Comparison of ENCODE assay signal across 8 cellular contexts in the genomic region with DNA sequence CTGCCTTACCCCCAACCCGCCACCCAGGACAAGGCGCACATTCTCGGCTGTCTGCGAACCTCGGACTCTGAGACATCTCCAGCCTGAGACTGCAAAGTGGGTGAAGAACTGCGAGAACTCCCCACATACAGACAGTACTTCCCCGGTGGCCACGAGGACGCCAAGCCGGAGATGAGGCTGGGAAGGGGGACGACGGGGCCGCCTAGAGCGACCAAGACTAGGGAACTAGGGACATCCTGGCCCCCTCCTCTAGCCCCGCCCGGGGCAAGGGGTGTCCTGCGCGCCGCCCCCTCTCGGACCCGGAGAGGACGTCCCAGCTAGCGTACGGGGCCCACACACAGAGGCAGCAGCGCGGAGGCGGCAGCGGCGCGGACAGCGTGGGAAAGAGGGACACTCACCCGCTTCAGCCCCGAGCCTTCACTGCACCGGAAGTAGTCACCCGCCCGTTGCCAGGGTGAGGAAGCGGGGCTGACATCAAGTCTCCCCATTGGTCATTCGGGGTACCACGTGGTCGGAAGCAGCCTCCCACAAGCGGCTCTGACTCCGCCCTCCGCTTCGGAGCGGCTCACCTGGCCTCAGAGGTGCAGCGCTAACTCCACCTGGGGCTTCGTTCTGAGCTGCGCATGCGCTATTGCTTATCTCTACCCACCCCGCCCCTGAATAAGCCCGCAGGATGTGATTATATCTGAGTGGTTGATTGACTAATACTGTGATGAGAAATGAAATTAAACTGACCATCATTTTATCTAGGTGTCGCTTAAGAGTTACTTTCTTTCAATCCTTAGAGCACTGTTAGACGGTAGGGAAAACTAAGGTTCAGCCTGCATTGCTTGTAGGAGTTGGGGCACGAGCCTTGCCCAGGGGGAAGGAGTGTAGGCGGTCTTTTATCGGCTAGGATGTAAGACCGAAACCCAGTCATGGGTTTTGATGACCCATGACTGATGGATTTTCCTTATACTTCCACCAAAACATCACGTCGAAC. TPM values are rescaled to one million over a fixed set of nuclear protein-coding genes. Genes with fewer than 3 reads are reported as not detected.
A peak's percentile ranks its signal among the peaks of the same experiment; 100 is the strongest.
DNase-seq lines count a peak whose midpoint lies in the region; ATAC-seq and TF ChIP-seq lines count a peak whose summit lies in the region.

A gene with protein sequence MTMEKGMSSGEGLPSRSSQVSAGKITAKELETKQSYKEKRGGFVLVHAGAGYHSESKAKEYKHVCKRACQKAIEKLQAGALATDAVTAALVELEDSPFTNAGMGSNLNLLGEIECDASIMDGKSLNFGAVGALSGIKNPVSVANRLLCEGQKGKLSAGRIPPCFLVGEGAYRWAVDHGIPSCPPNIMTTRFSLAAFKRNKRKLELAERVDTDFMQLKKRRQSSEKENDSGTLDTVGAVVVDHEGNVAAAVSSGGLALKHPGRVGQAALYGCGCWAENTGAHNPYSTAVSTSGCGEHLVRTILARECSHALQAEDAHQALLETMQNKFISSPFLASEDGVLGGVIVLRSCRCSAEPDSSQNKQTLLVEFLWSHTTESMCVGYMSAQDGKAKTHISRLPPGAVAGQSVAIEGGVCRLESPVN (minus strand): TSS at position 437 of the 982 bp plus-strand sequence. CDS start 8,854 bp downstream, outside the sequence.

- H3K36me3 ChIP-seq in GM06990 (ENCODE audit: control insufficient read depth, insufficient read depth, low read length) (no peaks in the 10 kb centered on the region), SK-N-SH (replicated peaks in 1 of 2; ENCODE audit: control insufficient read depth in 1 of 2, insufficient read depth in 2 of 2, low read length in 1 of 2) (no peaks in the 10 kb centered on the region), osteoblast (ENCODE audit: insufficient read depth, low read length) (no peaks in the 10 kb centered on the region), thoracic aorta (no peaks in the 10 kb centered on the region)

- H3K9me2 ChIP-seq in SK-N-SH = no peaks in the 10 kb centered on the region

- H3K4me2 ChIP-seq in SK-N-SH (peak within 1 kb of the TSS; percentile 78), osteoblast (ENCODE audit: insufficient read depth, low read length) (peak within 1 kb of the TSS; percentile 95)

- TF ChIP-seq CTCF in GM06990 (IDR thresholded peaks at IDR 0.05; ENCODE audit: insufficient read depth, low read length, poor library complexity, severe bottlenecking) (no peak), SK-N-SH (IDR thresholded peaks at IDR 0.05) (no peak), osteoblast (IDR thresholded peaks at IDR 0.05; ENCODE audit: extremely low read depth, low read depth, low read length) (no peak), thoracic aorta (IDR thresholded peaks at IDR 0.05) (no peak)

- CTCF ChIA-PET in SK-N-SH (lab: Yijun Ruan, JAX) = interaction anchor here (0.8 to 1.4 kb wide), 2 partner anchors 93 to 133 kb away, joined by 3 read pairs; no protein-coding TSS in a partner anchor

- ATAC-seq in HG02571 (IDR thresholded peaks at IDR 0.05; ENCODE audit: unreplicated experiment) = peak; percentile 100
- peak; percentile 99 for ATAC-seq in activated naive CD4-positive, alpha-beta T cell treated with anti-CD3 and anti-CD28 coated beads, Interleukin-2, amount 50 U/mL, for 72 hours
- peak; percentile 98 for ATAC-seq in thoracic aorta (ENCODE audit: insufficient number of reproducible peaks, low FRiP score, low read depth)

- H2AFZ ChIP-seq in SK-N-SH (ENCODE audit: low read depth) (peak within 1 kb of the TSS; percentile 97), osteoblast (ENCODE audit: low read length) (peak within 1 kb of the TSS; percentile 97)

- H3K4me3 ChIP-seq in GM06990 (replicated peaks; ENCODE audit: low read depth, low read length) (peak within 1 kb of the TSS; percentile 93), SK-N-SH (ENCODE audit: low read depth in 2 of 2, low read length in 1 of 2) (peak within 1 kb of the TSS; percentile 89 to 99), osteoblast (ENCODE audit: insufficient read depth, low read length) (peak within 1 kb of the TSS; percentile 84), thoracic aorta (peak within 1 kb of the TSS; percentile 99)

- H3K27ac Mint-ChIP-seq in activated naive CD4-positive, alpha-beta T cell treated with anti-CD3 and anti-CD28 coated beads, Interleukin-2, amount 50 U/mL, for 72 hours = peak within 1 kb of the TSS; percentile 79 to 93

- peaks cover 4% of the 10 kb centered on the region for H3F3A ChIP-seq in SK-N-SH (replicated peaks; ENCODE audit: insufficient read depth)

- H3K4me1 ChIP-seq in SK-N-SH (ENCODE audit: control insufficient read depth in 1 of 2, insufficient read depth in 2 of 2, low read depth in 1 of 2, low read length in 1 of 2) = peaks cover 0 to 3% of the 10 kb centered on the region in 2 experiments; a peak in 2 of 4 replicates
- peaks cover 6% of the 10 kb centered on the region for H3K4me1 ChIP-seq in osteoblast (ENCODE audit: insufficient read depth, low read length)
- peaks cover 4 to 10% of the 10 kb centered on the region in 2 donors for H3K4me1 ChIP-seq in thoracic aorta (ENCODE audit: control insufficient read depth in 1 of 2, low read depth in 2 of 2)

- H3K27ac ChIP-seq in SK-N-SH (ENCODE audit: low read depth in 2 of 2, low read length in 1 of 2) (peak within 1 kb of the TSS; percentile 64 to 87), osteoblast (ENCODE audit: low read depth, low read length) (peak within 1 kb of the TSS; percentile 89), thoracic aorta (peak within 1 kb of the TSS; percentile 82 to 86)

- H3K79me2 ChIP-seq in SK-N-SH (ENCODE audit: insufficient read depth) = peaks cover 47% of the 10 kb centered on the region
- peaks cover 37% of the 10 kb centered on the region for H3K79me2 ChIP-seq in osteoblast (ENCODE audit: insufficient read depth, low read length)

- peak; percentile 92 for DNase-seq in GM06990 (ENCODE audit: extremely low read depth, insufficient read length)
- DNase-seq in NCI-H1048 (lab: John Stamatoyannopoulos, UW) = peak; percentile 94
- DNase-seq in SK-N-SH = peak; percentile 96
- DNase-seq in activated naive CD4-positive, alpha-beta T cell treated with anti-CD3 and anti-CD28 coated beads, Interleukin-2, amount 50 U/mL, for 72 hours (ENCODE audit: low spot score in 2 of 2) = peak; percentile 93 to 96
- DNase-seq in glomerular visceral epithelial cell (ENCODE audit: extremely low spot score) = peak; percentile 97
- peak; percentile 95 for DNase-seq in osteoblast (ENCODE audit: insufficient read length, low spot score, missing footprints)
- peak; percentile 88 for DNase-seq in thoracic aorta (ENCODE audit: low spot score)

- H3K27me3 ChIP-seq in GM06990 (replicated peaks; ENCODE audit: control insufficient read depth, insufficient read depth, low read length) (no peaks in the 10 kb centered on the region), SK-N-SH (ENCODE audit: insufficient read depth) (no peaks in the 10 kb centered on the region), osteoblast (ENCODE audit: insufficient read depth, low read length) (peaks cover 6% of the 10 kb centered on the region), thoracic aorta (replicated peaks; ENCODE audit: insufficient read depth) (no peaks in the 10 kb centered on the region)

- no peak for TF ChIP-seq RAD21 in SK-N-SH (IDR thresholded peaks at IDR 0.05; ENCODE audit: low read length)

- H3K36me3 Mint-ChIP-seq in activated naive CD4-positive, alpha-beta T cell treated with anti-CD3 and anti-CD28 coated beads, Interleukin-2, amount 50 U/mL, for 72 hours = no peaks in the 10 kb centered on the region

- H4K20me1 ChIP-seq in SK-N-SH (ENCODE audit: insufficient read depth) = no peaks in the 10 kb centered on the region
- H4K20me1 ChIP-seq in osteoblast (ENCODE audit: insufficient read depth, low read length) = no peaks in the 10 kb centered on the region

- POLR2A ChIA-PET in SK-N-SH (lab: Yijun Ruan, JAX) = no interaction called here

- no peak for TF ChIP-seq EP300 in SK-N-SH (IDR thresholded peaks at IDR 0.05; ENCODE audit: borderline replicate concordance in 1 of 2, low read depth in 1 of 2, low read length in 1 of 2)

- WGBS in SK-N-SH (ENCODE audit: low lambda C conversion rate) = 11% methylated on average over 17 of the region's 59 CpGs

- no peaks in the 10 kb centered on the region for H3K9me3 Mint-ChIP-seq in activated naive CD4-positive, alpha-beta T cell treated with anti-CD3 and anti-CD28 coated beads, Interleukin-2, amount 50 U/mL, for 72 hours

- H3K9ac ChIP-seq in SK-N-SH = peak within 1 kb of the TSS; percentile 68

- H3K9me3 ChIP-seq in SK-N-SH (no peaks in the 10 kb centered on the region), osteoblast (ENCODE audit: low read depth, low read length) (no peaks in the 10 kb centered on the region), thoracic aorta (no peaks in the 10 kb centered on the region)

TF ChIP-seq in SK-N-SH, 30 proteins besides CTCF, POLR2A, EP300 and RAD21 (continues in another document):
- TF ChIP-seq, protein P1, sequence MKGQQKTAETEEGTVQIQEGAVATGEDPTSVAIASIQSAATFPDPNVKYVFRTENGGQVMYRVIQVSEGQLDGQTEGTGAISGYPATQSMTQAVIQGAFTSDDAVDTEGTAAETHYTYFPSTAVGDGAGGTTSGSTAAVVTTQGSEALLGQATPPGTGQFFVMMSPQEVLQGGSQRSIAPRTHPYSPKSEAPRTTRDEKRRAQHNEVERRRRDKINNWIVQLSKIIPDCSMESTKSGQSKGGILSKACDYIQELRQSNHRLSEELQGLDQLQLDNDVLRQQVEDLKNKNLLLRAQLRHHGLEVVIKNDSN (IDR thresholded peaks at IDR 0.05; ENCODE audit: borderline replicate concordance, low read depth) = peak; percentile 97
- TF ChIP-seq, protein P2, sequence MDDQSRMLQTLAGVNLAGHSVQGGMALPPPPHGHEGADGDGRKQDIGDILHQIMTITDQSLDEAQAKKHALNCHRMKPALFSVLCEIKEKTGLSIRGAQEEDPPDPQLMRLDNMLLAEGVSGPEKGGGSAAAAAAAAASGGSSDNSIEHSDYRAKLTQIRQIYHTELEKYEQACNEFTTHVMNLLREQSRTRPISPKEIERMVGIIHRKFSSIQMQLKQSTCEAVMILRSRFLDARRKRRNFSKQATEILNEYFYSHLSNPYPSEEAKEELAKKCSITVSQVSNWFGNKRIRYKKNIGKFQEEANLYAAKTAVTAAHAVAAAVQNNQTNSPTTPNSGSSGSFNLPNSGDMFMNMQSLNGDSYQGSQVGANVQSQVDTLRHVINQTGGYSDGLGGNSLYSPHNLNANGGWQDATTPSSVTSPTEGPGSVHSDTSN (IDR thresholded peaks at IDR 0.05) = no peak
- TF ChIP-seq TCF12 (IDR thresholded peaks at IDR 0.05) (no peak), RCOR1 (IDR thresholded peaks at IDR 0.05; ENCODE audit: low read length) (no peak), MEF2A (IDR thresholded peaks at IDR 0.05; ENCODE audit: borderline replicate concordance, low read depth) (no peak)

RNA-seq across cellular contexts. Expression of the gene that starts here (rescaled TPM):
- 5.9 and 8.3 TPM in 2 replicates for polyA plus RNA-seq in SK-N-SH (2012; rRNA removed)
- polyA plus RNA-seq in SK-N-SH (2012; cell fraction: cytosol; rRNA removed) = 7.9 and 9.8 TPM in 2 replicates
- 3.0 and 7.5 TPM in 2 replicates for polyA plus RNA-seq in SK-N-SH (2012; cell fraction: nucleus; rRNA removed)
- 10 to 100 TPM in 1 of 2 donors, 1 to 10 TPM in 1; 4.9 to 11.9 TPM for total RNA-seq in activated naive CD4-positive, alpha-beta T cell treated with anti-CD3 and anti-CD28 coated beads, Interleukin-2, amount 50 U/mL, for 72 hours
- total RNA-seq in osteoblast = 8.0 and 9.4 TPM in 2 replicates
- total RNA-seq in thoracic aorta = 10 to 100 TPM; 16.5 to 51.8 TPM

Comparison
In these comparisons a context has a peak if more than half of its experiments do, and no peak if none do; other contexts are left out.
1. Peak in every context shown above with its lines: DNase-seq, ATAC-seq, H3K4me3 ChIP-seq and H3K27ac ChIP-seq.